8 cellular contexts compared by ENCODE assay signal in genomic region chr10:59991661-59992060, GRCh38.
DNase-seq lines count a peak whose midpoint lies in the region; ATAC-seq and TF ChIP-seq lines count a peak whose summit lies in the region.

No MANE protein-coding gene starts in this region.

- no peak for TF ChIP-seq CTCF in progenitor cell of endocrine pancreas (IDR thresholded peaks at IDR 0.05; ENCODE audit: unreplicated experiment)

- intact Hi-C loops in CD4-positive, alpha-beta memory T cell (cut with micrococcal nuclease), result no loop called here

- H3K36me3 ChIP-seq in CD4-positive, alpha-beta memory T cell (ENCODE audit: insufficient read depth, low read length), result no peaks in the 10 kb centered on the region
- H3K36me3 ChIP-seq in H7 (replicated peaks; ENCODE audit: control insufficient read depth, insufficient read depth, low read length) (no peaks in the 10 kb centered on the region), adipocyte (ENCODE audit: control insufficient read depth, insufficient read depth, low read length, severe bottlenecking) (no peaks in the 10 kb centered on the region)

- H3K9me3 Mint-ChIP-seq in CD4-positive, alpha-beta memory T cell, result peaks cover 0 to 6% (median 0%) of the 10 kb centered on the region in 8 donors
- peaks cover 21% of the 10 kb centered on the region for H3K9me3 Mint-ChIP-seq in progenitor cell of endocrine pancreas (ENCODE audit: low read depth)

- no peak overlapping the region for H3K27ac ChIP-seq in CD4-positive, alpha-beta memory T cell (ENCODE audit: low read depth, low read length)

- H3K27ac Mint-ChIP-seq in CD4-positive, alpha-beta memory T cell, result no peak overlapping the region
- no peak overlapping the region for H3K27ac Mint-ChIP-seq in progenitor cell of endocrine pancreas

- no peak for ATAC-seq in GM19397 (IDR thresholded peaks at IDR 0.05; ENCODE audit: unreplicated experiment)

- H3K9me3 ChIP-seq in CD4-positive, alpha-beta memory T cell (ENCODE audit: control insufficient read depth in 1 of 2, low read length in 2 of 2), result no peaks in the 10 kb centered on the region
- peaks cover 3% of the 10 kb centered on the region for H3K9me3 ChIP-seq in adipocyte (ENCODE audit: control insufficient read depth, low read length)

- POLR2A ChIA-PET in CD4-positive, alpha-beta memory T cell (lab: Charles Lee; ENCODE audit: partially characterized antibody), result no interaction called here

- peaks cover 21 to 27% of the 10 kb centered on the region in 2 donors for H3K27me3 Mint-ChIP-seq in CD4-positive, alpha-beta memory T cell
- H3K27me3 Mint-ChIP-seq in progenitor cell of endocrine pancreas, result no peaks in the 10 kb centered on the region

- H3K4me3 Mint-ChIP-seq in CD4-positive, alpha-beta memory T cell, result peak overlapping the region in 6 of 8 donors; percentile 26 to 73 (median 48)
- no peak overlapping the region for H3K4me3 Mint-ChIP-seq in progenitor cell of endocrine pancreas (ENCODE audit: low read depth)

- H3K9ac ChIP-seq in adipocyte (ENCODE audit: low read length), result no peak overlapping the region

- peaks cover 4 to 6% (median 5%) of the 10 kb centered on the region in 4 donors for H3K4me1 Mint-ChIP-seq in CD4-positive, alpha-beta memory T cell
- H3K4me1 Mint-ChIP-seq in progenitor cell of endocrine pancreas (ENCODE audit: low read depth), result peaks cover 6% of the 10 kb centered on the region

- H3K4me3 ChIP-seq in CD4-positive, alpha-beta memory T cell (ENCODE audit: low read length in 2 of 2), result no peak overlapping the region
- H3K4me3 ChIP-seq in H7 (ENCODE audit: insufficient read depth, low read depth, low read length) (no peak overlapping the region), adipocyte (ENCODE audit: low read length) (peak overlapping the region; percentile 0)

- DNase-seq in CD4-positive, alpha-beta memory T cell, result no peak
- DNase-seq in H7, result peak; percentile 28
- peak; percentile 61 for DNase-seq in NCI-H2029 treated with DMSO at 0.1 percent for 48 hours (lab: John Stamatoyannopoulos, UW)
- DNase-seq in adipocyte (ENCODE audit: low read depth), result no peak
- peak; percentile 77 for DNase-seq in left kidney (ENCODE audit: low read depth, low spot score)
- DNase-seq in progenitor cell of endocrine pancreas (ENCODE audit: low spot score, unreplicated experiment), result no peak
- no peak for DNase-seq in activated CD4-positive, alpha-beta T cell treated with anti-CD3 and anti-CD28 coated beads for 1 hour

- no peaks in the 10 kb centered on the region for H3K27me3 ChIP-seq in CD4-positive, alpha-beta memory T cell (ENCODE audit: insufficient read depth, low read length)
- no peaks in the 10 kb centered on the region for H3K27me3 ChIP-seq in H7 (ENCODE audit: control insufficient read depth, insufficient read depth, low read length)
- no peaks in the 10 kb centered on the region for H3K27me3 ChIP-seq in adipocyte (replicated peaks; ENCODE audit: control insufficient read depth, insufficient read depth, low read length)

- CTCF ChIA-PET in CD4-positive, alpha-beta memory T cell (lab: Charles Lee; ENCODE audit: partially characterized antibody), result interaction anchor here (0.7 kb wide), 2 partner anchors 43 to 1390 kb away, joined by 3 read pairs; no protein-coding TSS in a partner anchor

- no peaks in the 10 kb centered on the region for H3K36me3 Mint-ChIP-seq in CD4-positive, alpha-beta memory T cell
- H3K36me3 Mint-ChIP-seq in progenitor cell of endocrine pancreas (ENCODE audit: insufficient read depth), result no peaks in the 10 kb centered on the region

- no peaks in the 10 kb centered on the region for H3K4me1 ChIP-seq in CD4-positive, alpha-beta memory T cell (ENCODE audit: insufficient read depth, low read length)
- H3K4me1 ChIP-seq in adipocyte (ENCODE audit: control insufficient read depth, insufficient read depth, low read length), result peaks cover 26% of the 10 kb centered on the region

Comparison
In these comparisons a context has a peak if more than half of its experiments do, and no peak if none do; other contexts are left out.
1. DNase-seq: peak in H7 (single experiment), NCI-H2029 treated with DMSO at 0.1 percent for 48 hours (single experiment) and left kidney (single experiment); none in CD4-positive, alpha-beta memory T cell (0 of 5), adipocyte (single experiment), progenitor cell of endocrine pancreas (single experiment) and activated CD4-positive, alpha-beta T cell treated with anti-CD3 and anti-CD28 coated beads for 1 hour (single experiment).